8 cellular contexts compared by ENCODE assay signal in genomic region chr19:3210347-3211017, GRCh38. TPM values are rescaled to one million over a fixed set of nuclear protein-coding genes. Genes with fewer than 3 reads are reported as not detected.
DNase-seq lines count a peak whose midpoint lies in the region; ATAC-seq and TF ChIP-seq lines count a peak whose summit lies in the region.

No MANE protein-coding gene starts in this region.

- no peaks in the 10 kb centered on the region for H3K9me3 ChIP-seq in PC-3 (ENCODE audit: low read length)

- no peaks in the 10 kb centered on the region for H3K79me2 ChIP-seq in PC-3 (ENCODE audit: low read length)

- H3K36me3 ChIP-seq in PC-3 (ENCODE audit: low read depth, low read length) = no peaks in the 10 kb centered on the region; the same call in 1 of the 2 replicates

- H3K27me3 ChIP-seq in PC-3 (ENCODE audit: low read length) (no peaks in the 10 kb centered on the region), foreskin keratinocyte (no peaks in the 10 kb centered on the region)

- DNase-seq in NOMO-1 (lab: John Stamatoyannopoulos, UW; ENCODE audit: unreplicated experiment in 2 of 2) (peak; percentile 23 to 28), NOMO-1 treated with dmso at 0.1 percent for 144 hours (lab: John Stamatoyannopoulos, UW; ENCODE audit: unreplicated experiment) (no peak), PC-3 (peak; percentile 35), foreskin keratinocyte (peak in 1 of 2 donors; percentile 19), retina (peak; percentile 59), putamen (ENCODE audit: low spot score) (no peak)
- peak; percentile 84 to 85 for DNase-seq in activated T-cell treated with anti-CD3 and anti-CD28 coated beads, Interleukin-2, amount 50 U/mL, for 48 hours

- H3K4me1 ChIP-seq in PC-3 (ENCODE audit: insufficient read depth, low read length) (no peaks in the 10 kb centered on the region), foreskin keratinocyte (no peaks in the 10 kb centered on the region)

- H3K27ac ChIP-seq in PC-3 (ENCODE audit: low read length) (no peak overlapping the region), foreskin keratinocyte (no peak overlapping the region)

- CTCF ChIA-PET in PC-3 (lab: Charles Lee) = no interaction called here

- no peaks in the 10 kb centered on the region for H3K9me2 ChIP-seq in PC-3 (replicated peaks; ENCODE audit: low read length)

- no TSS peak for BruUV-seq in PC-3 (replicated peaks; lab: Mats Ljungman, UMichigan)

- H4K20me1 ChIP-seq in PC-3 (ENCODE audit: low read length) = no peaks in the 10 kb centered on the region

- peak; percentile 74 for ATAC-seq in PC-3
- ATAC-seq in foreskin keratinocyte = peak; percentile 76
- ATAC-seq in HG03159 (IDR thresholded peaks at IDR 0.05; ENCODE audit: unreplicated experiment) = no peak

- H2AFZ ChIP-seq in PC-3 (ENCODE audit: low read length) = no peak overlapping the region

- no peak overlapping the region for H3K4me3 ChIP-seq in PC-3 (ENCODE audit: low read length)

- no peaks in the 10 kb centered on the region for H3F3A ChIP-seq in PC-3 (ENCODE audit: low read length, unreplicated experiment)

- TF ChIP-seq CTCF in PC-3 (conservative IDR thresholded peaks at IDR 0.05; ENCODE audit: low read depth, low read length) (peak; percentile 54), foreskin keratinocyte (conservative IDR thresholded peaks at IDR 0.05) (peak; percentile 75)

- H3K4me2 ChIP-seq in PC-3 (ENCODE audit: low read length) = no peak overlapping the region

- H3K9ac ChIP-seq in PC-3 (ENCODE audit: low read length) = no peak overlapping the region

- intact Hi-C loops in PC-3 (cut with micrococcal nuclease) = no loop called here

- POLR2A ChIA-PET in PC-3 (lab: Charles Lee; ENCODE audit: unreplicated experiment) = no interaction called here

RNA-seq across cellular contexts. Expression of gene CELF5, which starts 14.0 kb away (rescaled TPM):
- total RNA-seq in PC-3 (2014; rRNA removed) = 0.44 and 0.75 TPM in 2 replicates
- total RNA-seq in foreskin keratinocyte = 0.11 and 0.20 TPM in 2 replicates
- 0.07 TPM in 1 of 2 replicates, not detected in the other for polyA plus RNA-seq in foreskin keratinocyte

RNA-seq across cellular contexts. Expression of gene NCLN, which starts 24.8 kb away (rescaled TPM):
- total RNA-seq in PC-3 (2014; rRNA removed) (74.7 and 132 TPM in 2 replicates), foreskin keratinocyte (97.8 and 100 TPM in 2 replicates)
- 109 and 111 TPM in 2 replicates for polyA plus RNA-seq in foreskin keratinocyte

RNA-seq across cellular contexts. Expression of gene S1PR4, which starts 31.9 kb away (rescaled TPM):
- total RNA-seq in PC-3 (2014; rRNA removed) = 0.26 and 1.3 TPM in 2 replicates
- 0.11 and 0.27 TPM in 2 replicates for total RNA-seq in foreskin keratinocyte
- 0.16 TPM in 1 of 2 replicates, not detected in the other for polyA plus RNA-seq in foreskin keratinocyte

Comparison
In these comparisons a context has a peak if more than half of its experiments do, and no peak if none do; other contexts are left out.
1. DNase-seq: peak in NOMO-1 (2 of 2), PC-3 (single experiment), activated T-cell treated with anti-CD3 and anti-CD28 coated beads, Interleukin-2, amount 50 U/mL, for 48 hours (2 of 2) and retina (single experiment); none in NOMO-1 treated with dmso at 0.1 percent for 144 hours (single experiment) and putamen (single experiment).